In genomic region chr19:47369923-47370625, GRCh38 we compare ENCODE assay signal across 12 cellular contexts. TPM values are rescaled to one million over a fixed set of nuclear protein-coding genes. Genes with fewer than 3 reads are reported as not detected.
DNase-seq lines count a peak whose midpoint lies in the region; ATAC-seq, FAIRE-seq and TF ChIP-seq lines count a peak whose summit lies in the region.
"Had no signal": no experiment of that assay in that cellular context is flagged by ENCODE, and none has a peak within 500 bp of the region (broad histone marks: within the 10 kb centered on the region; RNA-seq: fewer than 3 reads in every experiment).

No MANE protein-coding gene starts in this region.

- no peak for FAIRE-seq in RCC 7860 (lab: Jason Lieb, UNC)

- H3K27ac ChIP-seq in spleen: peak overlapping the region in 7 of 8 donors; percentile 60 to 92 (median 81)
- H3K27ac ChIP-seq: body of pancreas had no signal

- H3K4me3 ChIP-seq in foreskin fibroblast (ENCODE audit: low read depth in 1 of 2, low read length in 2 of 2): no peak overlapping the region
- peak overlapping the region in 1 of 8 donors; percentile 54 for H3K4me3 ChIP-seq in spleen
- H3K4me3 ChIP-seq: body of pancreas had no signal

- peaks cover 0 to 100% (median 86%) of the 10 kb centered on the region in 6 donors for H3K36me3 ChIP-seq in spleen

- 51 to 76% (median 68%) methylated on average over 9 to 15 of the region's 15 CpGs for WGBS in spleen, 5 donors

- DNase-seq in HCEC 1CT (peak; percentile 76), SKM-1 treated with dmso at 0.1 percent for 144 hours (lab: John Stamatoyannopoulos, UW; ENCODE audit: unreplicated experiment) (peak; percentile 44), foreskin fibroblast (peak; percentile 64 to 81), spleen (peak; percentile 89), NCI-H2196 (lab: John Stamatoyannopoulos, UW; ENCODE audit: unreplicated experiment) (no peak), RCC 7860 (ENCODE audit: low spot score) (no peak)
- DNase-seq: activated CD8-positive, alpha-beta T cell treated with anti-CD3 and anti-CD28 coated beads for 36 hours; NCI-H1105 treated with DMSO at 0.1 percent for 48 hours had no signal

- TF ChIP-seq CTCF in foreskin fibroblast (IDR thresholded peaks at IDR 0.05; ENCODE audit: low read depth, low read length) (no peak), spleen (IDR thresholded peaks at IDR 0.05 in 8 of 11, conservative IDR thresholded peaks at IDR 0.05 in 3 of 11) (peak in 2 of 11 experiments; percentile 9 to 17)

- peaks cover 0 to 42% (median 10%) of the 10 kb centered on the region in 6 donors for H3K4me1 ChIP-seq in spleen
- H3K4me1 ChIP-seq: body of pancreas had no signal

- TF ChIP-seq POLR2A in spleen (IDR thresholded peaks at IDR 0.05): no peak

- H3K9me3 ChIP-seq in spleen: no peaks in the 10 kb centered on the region
- H3K9me3 ChIP-seq: body of pancreas had no signal

- intact Hi-C loops in spleen (cut with DNase I; ENCODE audit: low total_unique reads): no loop called here

- no peaks in the 10 kb centered on the region for H3K27me3 ChIP-seq in spleen (replicated peaks in 1 of 7)
- H3K27me3 ChIP-seq: body of pancreas had no signal

- ATAC-seq in HG03432 (IDR thresholded peaks at IDR 0.05; ENCODE audit: unreplicated experiment): no peak
- ATAC-seq in GM21737 (IDR thresholded peaks at IDR 0.05; ENCODE audit: unreplicated experiment): no peak
- ATAC-seq: activated CD8-positive, alpha-beta T cell treated with anti-CD3 and anti-CD28 coated beads for 36 hours; body of pancreas had no signal

RNA-seq across cellular contexts. Expression of gene DHX34, which starts 21.0 kb away (rescaled TPM):
- total RNA-seq in spleen: 10 to 100 TPM; 19.5 to 34.8 (median 27.0) TPM
- polyA plus RNA-seq in spleen: 10 to 100 TPM in 2 of 3 donors, 1 to 10 TPM in 1; 8.4 to 18.5 (median 13.1) TPM

RNA-seq across cellular contexts. Expression of gene C5AR2, which starts 38.1 kb away (rescaled TPM):
- total RNA-seq in spleen: 10 to 100 TPM; 24.7 to 55.7 (median 28.3) TPM
- 1 to 10 TPM; 1.3 to 2.7 (median 1.5) TPM for polyA plus RNA-seq in spleen
- total RNA-seq: neural crest cell had no signal

RNA-seq across cellular contexts. Expression of gene MEIS3, which starts 49.3 kb away (rescaled TPM):
- 10 to 100 TPM in 1 of 7 donors, 1 to 10 TPM in 6; 4.3 to 10.4 (median 8.1) TPM for total RNA-seq in spleen
- 1 to 10 TPM; 5.0 to 6.7 (median 6.2) TPM for polyA plus RNA-seq in spleen
- total RNA-seq: activated CD8-positive, alpha-beta T cell treated with anti-CD3 and anti-CD28 coated beads for 36 hours had no signal

Comparison
In these comparisons a context has a peak if more than half of its experiments do, and no peak if none do; other contexts are left out.
1. DNase-seq: peak in HCEC 1CT (single experiment), SKM-1 treated with dmso at 0.1 percent for 144 hours (single experiment), foreskin fibroblast (2 of 2) and spleen (single experiment); none in NCI-H2196 (single experiment) and RCC 7860 (single experiment).